ENCODE assay signal across 8 cellular contexts in the genomic region with DNA sequence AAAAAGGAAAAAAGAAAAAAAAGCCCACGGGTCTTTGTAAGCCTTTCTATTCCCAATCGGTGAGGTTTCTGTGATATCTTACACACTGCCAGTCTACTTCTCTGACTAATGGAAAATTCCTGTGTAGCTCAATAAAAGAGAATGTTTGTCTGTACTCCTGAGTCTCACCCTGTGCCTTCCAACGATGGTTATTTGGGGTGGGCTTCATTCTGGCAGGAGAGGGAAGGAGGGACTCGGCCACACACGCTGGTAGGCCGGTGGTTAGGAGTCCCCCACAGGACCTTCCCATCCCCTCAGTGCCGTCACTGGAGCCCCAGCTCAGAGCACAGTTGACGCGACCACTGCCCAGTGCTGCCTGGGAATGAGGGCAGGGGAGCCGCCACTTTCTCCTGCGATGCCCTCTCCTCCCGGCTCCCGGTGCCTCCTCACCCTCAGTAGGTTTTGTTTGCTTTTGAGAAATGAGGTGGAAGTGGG.
DNase-seq lines count a peak whose midpoint lies in the region; ATAC-seq lines count a peak whose summit lies in the region.

No MANE protein-coding gene starts in this region.

- H3K4me1 ChIP-seq in ACC112 (ENCODE audit: control insufficient read depth, insufficient read depth, low read length, unreplicated experiment): peaks cover 11% of the 10 kb centered on the region

- peak; percentile 73 for DNase-seq in H7
- peak; percentile 54 for DNase-seq in activated CD8-positive, alpha-beta memory T cell treated with anti-CD3 and anti-CD28 coated beads, Interleukin-2, amount 50 U/mL, for 48 hours
- peak; percentile 11 for DNase-seq in glomerular visceral epithelial cell (ENCODE audit: extremely low spot score)
- peak; percentile 62 for DNase-seq in retina
- DNase-seq in C1 segment of cervical spinal cord (lab: John Stamatoyannopoulos, UW): no peak
- no peak for DNase-seq in COR-L47 (lab: John Stamatoyannopoulos, UW)

- H3K4me3 ChIP-seq in ACC112 (ENCODE audit: low read depth, low read length) (peak overlapping the region; percentile 63), H7 (ENCODE audit: insufficient read depth, low read depth, low read length) (no peak overlapping the region)

- ATAC-seq in HG02970 (IDR thresholded peaks at IDR 0.05; ENCODE audit: low FRiP score, unreplicated experiment): no peak

- no peaks in the 10 kb centered on the region for H3K79me2 ChIP-seq in ACC112 (ENCODE audit: control insufficient read depth, insufficient read depth, low read length, unreplicated experiment)

- peak overlapping the region; percentile 75 for H3K27ac ChIP-seq in ACC112 (ENCODE audit: low read depth, low read length)

- peak overlapping the region; percentile 79 for H2AFZ ChIP-seq in ACC112 (ENCODE audit: low read length, unreplicated experiment)

- H3K36me3 ChIP-seq in ACC112 (ENCODE audit: insufficient read depth, low read length): no peaks in the 10 kb centered on the region
- no peaks in the 10 kb centered on the region for H3K36me3 ChIP-seq in H7 (replicated peaks; ENCODE audit: control insufficient read depth, insufficient read depth, low read length)

- H3K27me3 ChIP-seq in ACC112 (ENCODE audit: insufficient read depth, low read length) (no peaks in the 10 kb centered on the region), H7 (ENCODE audit: control insufficient read depth, insufficient read depth, low read length) (no peaks in the 10 kb centered on the region)

Comparison
In these comparisons a context has a peak if more than half of its experiments do, and no peak if none do; other contexts are left out.
1. DNase-seq: peak in H7 (single experiment), activated CD8-positive, alpha-beta memory T cell treated with anti-CD3 and anti-CD28 coated beads, Interleukin-2, amount 50 U/mL, for 48 hours (single experiment), glomerular visceral epithelial cell (single experiment) and retina (single experiment); none in C1 segment of cervical spinal cord (0 of 14) and COR-L47 (single experiment).